ENCODE assay signal across 8 cellular contexts in the genomic region with DNA sequence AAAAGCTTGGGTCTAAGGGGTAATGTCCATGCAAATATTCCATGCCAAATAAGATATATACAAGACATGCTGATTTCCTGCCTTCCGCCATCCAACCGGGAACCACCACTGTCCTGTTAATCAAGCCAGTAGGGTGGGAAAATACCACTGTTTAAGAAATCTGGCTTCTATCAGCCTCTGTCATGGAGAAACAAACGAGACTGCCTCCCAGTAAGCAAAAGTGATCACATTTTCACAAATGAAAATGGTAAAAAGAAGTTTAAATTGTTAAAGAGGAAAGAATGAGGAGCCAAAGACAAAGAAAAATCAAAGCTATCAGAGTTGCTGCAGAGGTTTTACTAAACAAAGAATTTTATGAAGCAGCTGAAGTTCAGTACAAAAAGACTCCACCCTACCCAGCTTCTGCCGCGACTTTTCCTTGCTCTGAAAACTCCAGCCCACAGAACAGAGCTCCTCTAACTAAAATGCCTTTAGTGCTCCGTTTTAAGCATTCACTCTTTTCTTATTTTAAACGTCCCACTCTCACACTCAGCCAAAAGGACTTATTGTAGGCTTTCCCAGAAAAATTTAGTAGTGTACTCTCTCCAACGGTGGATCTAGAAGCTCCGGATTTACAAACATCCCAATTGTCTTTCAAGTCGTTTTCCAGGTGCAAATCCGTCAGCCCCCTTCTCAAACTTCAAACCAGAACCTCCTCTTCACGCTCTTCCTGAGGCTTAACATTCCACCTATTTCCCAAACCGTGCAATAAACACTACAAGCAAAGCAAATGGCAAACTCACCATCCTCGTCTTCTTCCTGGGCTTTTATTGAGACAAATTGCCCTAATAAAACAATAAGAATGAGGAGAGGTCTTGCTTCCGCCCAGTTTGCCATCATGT. TPM values are rescaled to one million over a fixed set of nuclear protein-coding genes. Genes with fewer than 3 reads are reported as not detected.
DNase-seq lines count a peak whose midpoint lies in the region; ATAC-seq and TF ChIP-seq lines count a peak whose summit lies in the region.
"Had no signal": no experiment of that assay in that cellular context is flagged by ENCODE, and none has a peak within 500 bp of the region (broad histone marks: within the 10 kb centered on the region; RNA-seq: fewer than 3 reads in every experiment).

No MANE protein-coding gene starts in this region.

- WGBS in lower leg skin, 2 donors, result 1 to 5% methylated on average over 15 of the region's 15 CpGs
- 5% methylated on average over 15 of the region's 15 CpGs for WGBS in thyroid gland, 2 donors

- intact Hi-C loops in lower leg skin (cut with DNase I; ENCODE audit: low total_unique reads) (no loop called here), thyroid gland (cut with DNase I) (no loop called here)

- no peaks in the 10 kb centered on the region for H3K27me3 ChIP-seq in thyroid gland

- TF ChIP-seq CTCF in coronary artery (IDR thresholded peaks at IDR 0.05) (no peak), lower leg skin (IDR thresholded peaks at IDR 0.05) (no peak), thyroid gland (IDR thresholded peaks at IDR 0.05) (no peak)

- H3K9me3 ChIP-seq in thyroid gland, result no peaks in the 10 kb centered on the region

- H3K36me3 ChIP-seq in thyroid gland, result no peaks in the 10 kb centered on the region

- ATAC-seq in HG02623 (IDR thresholded peaks at IDR 0.05; ENCODE audit: unreplicated experiment) (no peak), HG02588 (IDR thresholded peaks at IDR 0.05; ENCODE audit: unreplicated experiment) (no peak)

- H3K4me3 ChIP-seq in coronary artery, result peak overlapping the region; percentile 83
- H3K4me3 ChIP-seq in lower leg skin (ENCODE audit: low read depth, poor library complexity, severe bottlenecking), result peak overlapping the region; percentile 27
- H3K4me3 ChIP-seq in thyroid gland (replicated peaks in 1 of 3), result peak overlapping the region in 2 of 3 donors; percentile 23 to 29

- no peaks in the 10 kb centered on the region for H3K4me1 ChIP-seq in thyroid gland

- DNase-seq in LHCN-M2 (ENCODE audit: low read depth) (peak; percentile 81), coronary artery (ENCODE audit: low spot score) (no peak), lower leg skin (ENCODE audit: low spot score in 2 of 2) (no peak), thyroid gland (no peak), NOMO-1 treated with dmso at 0.1 percent for 144 hours (lab: John Stamatoyannopoulos, UW; ENCODE audit: unreplicated experiment) (no peak)
- DNase-seq: activated B cell treated with CpG ODN at 0.5 μM for 24 hours had no signal

- peak overlapping the region; percentile 72 to 88 for H3K27ac ChIP-seq in coronary artery
- peak overlapping the region in 2 of 3 donors; percentile 4 to 79 for H3K27ac ChIP-seq in thyroid gland

- TF ChIP-seq POLR2A in lower leg skin (IDR thresholded peaks at IDR 0.05) (no peak), thyroid gland (IDR thresholded peaks at IDR 0.05) (no peak)

RNA-seq across cellular contexts. Expression of a gene that starts 0.6 kb away (rescaled TPM):
- 187 TPM in 2 replicates for total RNA-seq in LHCN-M2 (2014; rRNA removed)
- polyA plus RNA-seq in LHCN-M2 (2012), result 95.8 TPM
- 10 to 100 TPM in 3 of 4 donors, 1 to 10 TPM in 1; 7.7 to 29.5 (median 16.9) TPM for total RNA-seq in lower leg skin
- 10 to 100 TPM; 10.9 to 22.5 (median 17.5) TPM for total RNA-seq in thyroid gland

Comparison
In these comparisons a context has a peak if more than half of its experiments do, and no peak if none do; other contexts are left out.
1. H3K4me3 ChIP-seq: peak in every context shown above with its lines; median percentile 83 in coronary artery; 27 in lower leg skin; 26 in thyroid gland.